Comparison of ENCODE assay signal across 8 cellular contexts in genomic region chr17:76264755-76265623, GRCh38. TPM values are rescaled to one million over a fixed set of nuclear protein-coding genes. Genes with fewer than 3 reads are reported as not detected.
A peak's percentile ranks its signal among the peaks of the same experiment; 100 is the strongest.
DNase-seq lines count a peak whose midpoint lies in the region; ATAC-seq and TF ChIP-seq lines count a peak whose summit lies in the region.

TSS of gene UBALD2 (plus strand) at chr17:76265348. CDS start at chr17:76265506, 158 bp downstream.

- no peaks in the 10 kb centered on the region for H3K9me3 ChIP-seq in RWPE2 (ENCODE audit: severe bottlenecking)

- TF ChIP-seq CTCF in RWPE2 (IDR thresholded peaks at IDR 0.05; ENCODE audit: poor library complexity, severe bottlenecking): no peak
- TF ChIP-seq CTCF in fibroblast of mammary gland (conservative IDR thresholded peaks at IDR 0.05; ENCODE audit: control insufficient read depth, insufficient read depth, low read depth, low read length): no peak

- intact Hi-C loops in activated T-helper 2 cell treated with anti-CD3 and anti-CD28 coated beads, Interferon-gamma antibody, Interleukin-2, Interleukin-4, amounts not matched to agents 10 μg/mL and 5 μg/mL and 100 μg/mL, durations not matched to agents 14 hours and 24 hours and 36 hours (cut with micrococcal nuclease): loop anchor here (1.0 to 5.0 kb wide), 4 partner anchors 7 to 483 kb away; partner anchors contain the start of gene UNK

- DNase-seq in EH (ENCODE audit: low read depth) (peak; percentile 100), H4 (ENCODE audit: low spot score) (peak; percentile 100), LoVo (ENCODE audit: low spot score) (peak; percentile 98), RWPE2 (ENCODE audit: low spot score) (peak; percentile 100), fibroblast of mammary gland (ENCODE audit: low read depth) (peak; percentile 100)
- peak; percentile 100 for DNase-seq in activated T-helper 2 cell treated with anti-CD3 and anti-CD28 coated beads, Interferon-gamma antibody, Interleukin-2, Interleukin-4, amounts not matched to agents 10 μg/mL and 5 μg/mL and 100 μg/mL, durations not matched to agents 14 hours and 24 hours and 36 hours (ENCODE audit: low spot score)
- peak; percentile 90 to 99 (median 98) for DNase-seq in naive thymus-derived CD8-positive, alpha-beta T cell
- peak; percentile 94 to 99 (median 96) for DNase-seq in stimulated activated naive CD4-positive, alpha-beta T cell (lab: John Stamatoyannopoulos, UW)

- H3K27me3 ChIP-seq in RWPE2 (ENCODE audit: insufficient read depth, poor library complexity, severe bottlenecking): no peaks in the 10 kb centered on the region

- peak within 1 kb of the TSS; percentile 91 for H3K4me3 Mint-ChIP-seq in activated T-helper 2 cell treated with anti-CD3 and anti-CD28 coated beads, Interferon-gamma antibody, Interleukin-2, Interleukin-4, amounts not matched to agents 10 μg/mL and 5 μg/mL and 100 μg/mL, durations not matched to agents 14 hours and 24 hours and 36 hours (ENCODE audit: low read depth)
- H3K4me3 Mint-ChIP-seq in naive thymus-derived CD8-positive, alpha-beta T cell: peak within 1 kb of the TSS; percentile 88 to 97 (median 92)

- peaks cover 21% of the 10 kb centered on the region for H3K36me3 ChIP-seq in RWPE2 (ENCODE audit: low read depth)

- H3K27ac ChIP-seq in RWPE2 (ENCODE audit: poor library complexity, severe bottlenecking): peak within 1 kb of the TSS; percentile 75

- H3K27me3 Mint-ChIP-seq in activated T-helper 2 cell treated with anti-CD3 and anti-CD28 coated beads, Interferon-gamma antibody, Interleukin-2, Interleukin-4, amounts not matched to agents 10 μg/mL and 5 μg/mL and 100 μg/mL, durations not matched to agents 14 hours and 24 hours and 36 hours (ENCODE audit: low read depth): no peaks in the 10 kb centered on the region
- no peaks in the 10 kb centered on the region for H3K27me3 Mint-ChIP-seq in naive thymus-derived CD8-positive, alpha-beta T cell

- peaks cover 55% of the 10 kb centered on the region for H3K4me1 Mint-ChIP-seq in activated T-helper 2 cell treated with anti-CD3 and anti-CD28 coated beads, Interferon-gamma antibody, Interleukin-2, Interleukin-4, amounts not matched to agents 10 μg/mL and 5 μg/mL and 100 μg/mL, durations not matched to agents 14 hours and 24 hours and 36 hours (ENCODE audit: low read depth)
- H3K4me1 Mint-ChIP-seq in naive thymus-derived CD8-positive, alpha-beta T cell: peaks cover 35 to 79% (median 64%) of the 10 kb centered on the region in 4 donors

- ATAC-seq in RWPE2 (ENCODE audit: low read depth): peak; percentile 93
- ATAC-seq in naive thymus-derived CD8-positive, alpha-beta T cell: peak; percentile 80 to 86

- peak within 1 kb of the TSS; percentile 99 for H3K4me3 ChIP-seq in RWPE2 (ENCODE audit: severe bottlenecking)
- H3K4me3 ChIP-seq in fibroblast of mammary gland (ENCODE audit: control insufficient read depth, low read depth, low read length): peak within 1 kb of the TSS; percentile 78

- peaks cover 44% of the 10 kb centered on the region for H3K4me1 ChIP-seq in RWPE2 (ENCODE audit: insufficient read depth, poor library complexity, severe bottlenecking)

- no peaks in the 10 kb centered on the region for H3K9me3 Mint-ChIP-seq in activated T-helper 2 cell treated with anti-CD3 and anti-CD28 coated beads, Interferon-gamma antibody, Interleukin-2, Interleukin-4, amounts not matched to agents 10 μg/mL and 5 μg/mL and 100 μg/mL, durations not matched to agents 14 hours and 24 hours and 36 hours
- no peaks in the 10 kb centered on the region for H3K9me3 Mint-ChIP-seq in naive thymus-derived CD8-positive, alpha-beta T cell

- peaks cover 34% of the 10 kb centered on the region for H3K36me3 Mint-ChIP-seq in activated T-helper 2 cell treated with anti-CD3 and anti-CD28 coated beads, Interferon-gamma antibody, Interleukin-2, Interleukin-4, amounts not matched to agents 10 μg/mL and 5 μg/mL and 100 μg/mL, durations not matched to agents 14 hours and 24 hours and 36 hours (ENCODE audit: low read depth)
- peaks cover 0 to 30% (median 7%) of the 10 kb centered on the region in 3 donors for H3K36me3 Mint-ChIP-seq in naive thymus-derived CD8-positive, alpha-beta T cell

- peak within 1 kb of the TSS; percentile 96 for H3K27ac Mint-ChIP-seq in activated T-helper 2 cell treated with anti-CD3 and anti-CD28 coated beads, Interferon-gamma antibody, Interleukin-2, Interleukin-4, amounts not matched to agents 10 μg/mL and 5 μg/mL and 100 μg/mL, durations not matched to agents 14 hours and 24 hours and 36 hours
- peak within 1 kb of the TSS; percentile 91 to 98 (median 96) for H3K27ac Mint-ChIP-seq in naive thymus-derived CD8-positive, alpha-beta T cell

- POLR2A ChIA-PET in naive thymus-derived CD8-positive, alpha-beta T cell (lab: Charles Lee): interaction anchor here (0.5 to 31.3 kb wide), 25 partner anchors 1 to 660 kb away, joined by 3 to 923 read pairs (median 4); partner anchors contain the start of genes FOXJ1, MRPL38, RNF157 and UBALD2

RNA-seq across cellular contexts. Expression of gene UBALD2, which starts in this region (rescaled TPM):
- 3.9 and 7.7 TPM in 2 replicates for total RNA-seq in H4 (2014; rRNA removed; shearing (Covaris generic))
- total RNA-seq in activated T-helper 2 cell treated with anti-CD3 and anti-CD28 coated beads, Interferon-gamma antibody, Interleukin-2, Interleukin-4, amounts not matched to agents 10 μg/mL and 5 μg/mL and 100 μg/mL, durations not matched to agents 14 hours and 24 hours and 36 hours: 204 and 212 TPM in 2 replicates
- 100 to 1,000 TPM; 111 to 122 TPM for total RNA-seq in naive thymus-derived CD8-positive, alpha-beta T cell
- 1 to 10 TPM; 6.6 to 9.7 (median 8.2) TPM for polyA plus RNA-seq in naive thymus-derived CD8-positive, alpha-beta T cell

Comparison
In these comparisons a context has a peak if more than half of its experiments do, and no peak if none do; other contexts are left out.
1. Peak in every context shown above with its lines: DNase-seq, ATAC-seq, H3K4me3 ChIP-seq and H3K27ac ChIP-seq.
2. RNA of gene UBALD2 (total RNA-seq): 204 to 212 TPM in activated T-helper 2 cell treated with anti-CD3 and anti-CD28 coated beads, Interferon-gamma antibody, Interleukin-2, Interleukin-4, amounts not matched to agents 10 μg/mL and 5 μg/mL and 100 μg/mL, durations not matched to agents 14 hours and 24 hours and 36 hours and 111 to 122 TPM in naive thymus-derived CD8-positive, alpha-beta T cell; 3.9 to 7.7 TPM in H4; every median in the first group is over 10 times any median in the second.